ENCODE assay signal across 8 cellular contexts in genomic region chr6:154157082-154157481, GRCh38.
DNase-seq lines count a peak whose midpoint lies in the region; ATAC-seq, FAIRE-seq and TF ChIP-seq lines count a peak whose summit lies in the region.

No MANE protein-coding gene starts in this region.

- H3K4me1 ChIP-seq in small intestine (ENCODE audit: control insufficient read depth in 2 of 2, insufficient read depth in 1 of 2, low read depth in 1 of 2, low read length in 1 of 2) (no peaks in the 10 kb centered on the region), ascending aorta (peaks cover 0 to 3% of the 10 kb centered on the region in 2 donors), suprapubic skin (peaks cover 4% of the 10 kb centered on the region)

- H3K9me3 ChIP-seq in small intestine (ENCODE audit: control insufficient read depth, low read depth) (no peaks in the 10 kb centered on the region), ascending aorta (no peaks in the 10 kb centered on the region), suprapubic skin (no peaks in the 10 kb centered on the region)

- no peak for TF ChIP-seq POLR2A in suprapubic skin (IDR thresholded peaks at IDR 0.05)

- H3K36me3 Mint-ChIP-seq in activated CD8-positive, alpha-beta T cell treated with anti-CD3 and anti-CD28 coated beads, Interleukin-2, amount 10 ng/mL, durations not matched to agents 7 days and 5 days (ENCODE audit: low read depth) = peaks cover 11% of the 10 kb centered on the region

- H3K4me3 Mint-ChIP-seq in activated CD8-positive, alpha-beta T cell treated with anti-CD3 and anti-CD28 coated beads, Interleukin-2, amount 10 ng/mL, durations not matched to agents 7 days and 5 days = peak overlapping the region; percentile 64

- POLR2A ChIA-PET in activated CD8-positive, alpha-beta T cell treated with anti-CD3 and anti-CD28 coated beads, Interleukin-2, amount 10 ng/mL, durations not matched to agents 7 days and 5 days (lab: Charles Lee) = interaction anchor here (1.3 kb wide), 1 partner anchor 120 kb away, joined by 4 read pairs; no protein-coding TSS in a partner anchor

- H3K27me3 Mint-ChIP-seq in activated CD8-positive, alpha-beta T cell treated with anti-CD3 and anti-CD28 coated beads, Interleukin-2, amount 10 ng/mL, durations not matched to agents 7 days and 5 days (ENCODE audit: low read depth) = no peaks in the 10 kb centered on the region

- CTCF ChIA-PET in activated CD8-positive, alpha-beta T cell treated with anti-CD3 and anti-CD28 coated beads, Interleukin-2, amount 10 ng/mL, durations not matched to agents 7 days and 5 days (lab: Charles Lee) = interaction anchor here (1.1 to 6.5 kb wide), 19 partner anchors 7 to 214 kb away, joined by 3 to 112 read pairs (median 7); no protein-coding TSS in a partner anchor

- H3K27me3 ChIP-seq in small intestine (ENCODE audit: control insufficient read depth in 2 of 2, insufficient read depth in 2 of 2, low read length in 2 of 2) = no peaks in the 10 kb centered on the region
- no peaks in the 10 kb centered on the region for H3K27me3 ChIP-seq in ascending aorta
- H3K27me3 ChIP-seq in suprapubic skin = no peaks in the 10 kb centered on the region

- H3K36me3 ChIP-seq in small intestine (ENCODE audit: control insufficient read depth in 2 of 2, insufficient read depth in 2 of 2, low read length in 2 of 2) = no peaks in the 10 kb centered on the region
- H3K36me3 ChIP-seq in ascending aorta = no peaks in the 10 kb centered on the region
- no peaks in the 10 kb centered on the region for H3K36me3 ChIP-seq in suprapubic skin

- no peak for FAIRE-seq in small intestine (lab: Jason Lieb, UNC)

- peak overlapping the region; percentile 52 to 56 for H3K27ac ChIP-seq in small intestine (ENCODE audit: low read depth in 1 of 2, low read length in 1 of 2)
- no peak overlapping the region for H3K27ac ChIP-seq in ascending aorta
- H3K27ac ChIP-seq in suprapubic skin = no peak overlapping the region

- peak; percentile 51 for ATAC-seq in GM19035 (IDR thresholded peaks at IDR 0.05; ENCODE audit: unreplicated experiment)
- ATAC-seq in HG02763 (IDR thresholded peaks at IDR 0.05; ENCODE audit: unreplicated experiment) = peak; percentile 45
- peak; percentile 33 for ATAC-seq in activated CD8-positive, alpha-beta T cell treated with anti-CD3 and anti-CD28 coated beads, Interleukin-2, amount 10 ng/mL, durations not matched to agents 7 days and 5 days

- intact Hi-C loops in ascending aorta (cut with DNase I) = loop anchor here (5.0 to 10.0 kb wide), 3 partner anchors 218 to 520 kb away; no protein-coding TSS in a partner anchor

- H3K4me3 ChIP-seq in small intestine (ENCODE audit: low read depth in 1 of 2, low read length in 2 of 2) = peak overlapping the region in 1 of 2 donors; percentile 20
- H3K4me3 ChIP-seq in ascending aorta = peak overlapping the region in 1 of 2 donors; percentile 25
- no peak overlapping the region for H3K4me3 ChIP-seq in suprapubic skin

- no peak for TF ChIP-seq CTCF in ascending aorta (IDR thresholded peaks at IDR 0.05)
- no peak for TF ChIP-seq CTCF in suprapubic skin (IDR thresholded peaks at IDR 0.05)

- DNase-seq in activated CD8-positive, alpha-beta T cell treated with anti-CD3 and anti-CD28 coated beads, Interleukin-2, amount 10 ng/mL, durations not matched to agents 7 days and 5 days = peak; percentile 34
- DNase-seq in small intestine (peak; percentile 44), Kasumi-1 (lab: John Stamatoyannopoulos, UW) (no peak), ascending aorta (ENCODE audit: low spot score in 2 of 2) (no peak), suprapubic skin (ENCODE audit: low spot score in 2 of 2) (no peak), NCI-H69 (lab: John Stamatoyannopoulos, UW) (no peak)

- no peak for TF ChIP-seq EP300 in suprapubic skin (IDR thresholded peaks at IDR 0.05)

- H3K27ac Mint-ChIP-seq in activated CD8-positive, alpha-beta T cell treated with anti-CD3 and anti-CD28 coated beads, Interleukin-2, amount 10 ng/mL, durations not matched to agents 7 days and 5 days = peak overlapping the region; percentile 88

- no peaks in the 10 kb centered on the region for H3K9me3 Mint-ChIP-seq in activated CD8-positive, alpha-beta T cell treated with anti-CD3 and anti-CD28 coated beads, Interleukin-2, amount 10 ng/mL, durations not matched to agents 7 days and 5 days (ENCODE audit: insufficient read depth)

- H3K4me1 Mint-ChIP-seq in activated CD8-positive, alpha-beta T cell treated with anti-CD3 and anti-CD28 coated beads, Interleukin-2, amount 10 ng/mL, durations not matched to agents 7 days and 5 days (ENCODE audit: low read depth) = peaks cover 33% of the 10 kb centered on the region

- WGBS in small intestine, 3 donors = 24 to 37% (median 36%) methylated on average over 4 of the region's 4 CpGs
- whole genome bisulfite sequencing in suprapubic skin = 55% methylated on average over 4 of the region's 4 CpGs

Comparison
In these comparisons a context has a peak if more than half of its experiments do, and no peak if none do; other contexts are left out.
1. DNase-seq: peak in activated CD8-positive, alpha-beta T cell treated with anti-CD3 and anti-CD28 coated beads, Interleukin-2, amount 10 ng/mL, durations not matched to agents 7 days and 5 days (single experiment) and small intestine (single experiment); none in Kasumi-1 (0 of 2), ascending aorta (0 of 2), suprapubic skin (0 of 2) and NCI-H69 (single experiment).
2. H3K27ac ChIP-seq: peak in small intestine (2 of 2); none in ascending aorta (0 of 2) and suprapubic skin (single experiment).
3. Peak in every context shown above with its lines, with median percentiles within 50 percentile points of each other: ATAC-seq.